ENCODE assay signal across 24 cellular contexts in the genomic region with DNA sequence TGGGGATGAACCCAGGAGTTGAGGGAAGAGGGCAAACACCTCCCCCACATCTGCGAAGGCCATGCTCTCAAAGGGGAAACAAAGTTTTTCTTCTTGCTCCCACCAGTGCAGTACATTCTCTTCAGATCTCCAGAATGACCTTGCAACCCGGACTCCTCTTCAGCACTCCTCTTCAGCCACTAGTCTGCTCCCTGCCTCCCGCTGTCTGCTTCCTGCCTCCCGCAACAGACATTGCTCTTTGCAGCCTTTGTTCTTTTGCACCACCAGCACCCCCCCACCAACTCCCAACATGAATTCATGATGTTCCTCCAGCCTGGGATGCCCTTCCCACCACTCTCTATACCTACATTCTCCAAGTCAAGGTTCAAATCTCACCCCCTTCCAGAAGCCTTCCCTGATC. TPM values are rescaled to one million over a fixed set of nuclear protein-coding genes. Genes with fewer than 3 reads are reported as not detected.
A peak's percentile ranks its signal among the peaks of the same experiment; 100 is the strongest.
DNase-seq lines count a peak whose midpoint lies in the region; ATAC-seq, FAIRE-seq and TF ChIP-seq lines count a peak whose summit lies in the region.
"Had no signal": no experiment of that assay in that cellular context is flagged by ENCODE, and none has a peak within 500 bp of the region (broad histone marks: within the 10 kb centered on the region; RNA-seq: fewer than 3 reads in every experiment).

No MANE protein-coding gene starts in this region.

- no peak overlapping the region for H3K56ac ChIP-seq in H9 (ENCODE audit: insufficient read length, low read depth, low read length)

- H3K14ac ChIP-seq in H9 (ENCODE audit: insufficient read depth, low read length): no peak overlapping the region
- H3K14ac ChIP-seq in neuronal stem cell (ENCODE audit: low read length): no peak overlapping the region

- H3K27ac Mint-ChIP-seq in CD8-positive, alpha-beta T cell: peak overlapping the region; percentile 41
- no peak overlapping the region for H3K27ac Mint-ChIP-seq in H9
- H3K27ac Mint-ChIP-seq: B cell, CD14-positive monocyte, IgD-negative memory B cell had no signal

- POLR2A ChIA-PET in CD8-positive, alpha-beta T cell (lab: Charles Lee): no interaction called here
- POLR2A ChIA-PET in K562 (lab: Yijun Ruan, JAX): no interaction called here

- H4K5ac ChIP-seq in H9 (ENCODE audit: insufficient read length, low read depth, low read length): no peak overlapping the region

- BruUV-seq in K562 (replicated peaks; lab: Mats Ljungman, UMichigan): no TSS peak

- no peaks in the 10 kb centered on the region for H3K9me3 Mint-ChIP-seq in CD8-positive, alpha-beta T cell
- H3K9me3 Mint-ChIP-seq in H9: peaks cover 0 to 75% of the 10 kb centered on the region in 2 experiments; a peak in 2 of 5 replicates
- H3K9me3 Mint-ChIP-seq: IgD-negative memory B cell had no signal

- H3K27me3 Mint-ChIP-seq in CD8-positive, alpha-beta T cell (ENCODE audit: low read depth): no peaks in the 10 kb centered on the region
- H3K27me3 Mint-ChIP-seq in H9 (ENCODE audit: low read depth): peaks cover 79% of the 10 kb centered on the region

- H3T11ph ChIP-seq in H9 (ENCODE audit: low read length): no peak overlapping the region

- no peaks in the 10 kb centered on the region for H3K9me1 ChIP-seq in K562 (ENCODE audit: control insufficient read depth, insufficient read depth, low read length)

- no peaks in the 10 kb centered on the region for H3K79me1 ChIP-seq in H9 (ENCODE audit: insufficient read depth, low read depth, low read length, poor library complexity, severe bottlenecking)
- H3K79me1 ChIP-seq in neuronal stem cell (ENCODE audit: low read depth, low read length): no peaks in the 10 kb centered on the region

- CTCF ChIA-PET in CD8-positive, alpha-beta T cell (lab: Charles Lee): interaction anchor here (4.4 kb wide), 1 partner anchor 90 kb away, joined by 18 read pairs; no protein-coding TSS in a partner anchor
- CTCF ChIA-PET in K562 (lab: Yijun Ruan, JAX; ENCODE audit: low intra/inter-chr PET ratio): no interaction called here

- no peaks in the 10 kb centered on the region for H3K9me3 ChIP-seq in CD8-positive, alpha-beta T cell (ENCODE audit: low read length)
- H3K9me3 ChIP-seq in H9 (ENCODE audit: control insufficient read depth, low read depth, low read length) (peaks cover 6% of the 10 kb centered on the region), K562 (replicated peaks; ENCODE audit: control insufficient read depth, insufficient read depth, low read depth, low read length) (no peaks in the 10 kb centered on the region), neuronal stem cell (replicated peaks in 1 of 2; ENCODE audit: control insufficient read depth in 2 of 2, insufficient read depth in 1 of 2, low read depth in 1 of 2, low read length in 2 of 2) (no peaks in the 10 kb centered on the region)

- TF ChIP-seq CTCF in CD8-positive, alpha-beta T cell (IDR thresholded peaks at IDR 0.05): no peak
- no peak for TF ChIP-seq CTCF in H9 (conservative IDR thresholded peaks at IDR 0.05)
- TF ChIP-seq CTCF in K562 (IDR thresholded peaks at IDR 0.05 in 2 of 3, conservative IDR thresholded peaks at IDR 0.05 in 1 of 3; ENCODE audit: insufficient read depth in 2 of 3, low read depth in 1 of 3, low read length in 3 of 3): no peak

- no peak overlapping the region for H3K4me3 ChIP-seq in CD8-positive, alpha-beta T cell (ENCODE audit: low read depth, low read length)
- H3K4me3 ChIP-seq in K562 (no peak overlapping the region), neuronal stem cell (ENCODE audit: low read length in 2 of 2) (no peak overlapping the region)
- H3K4me3 ChIP-seq: GM12878, SK-N-MC had no signal

- ATAC-seq in CD8-positive, alpha-beta T cell: no peak
- ATAC-seq in K562 (peak; percentile 56; the same call in 2 of the 3 replicates), GM18520 (IDR thresholded peaks at IDR 0.05; ENCODE audit: unreplicated experiment) (no peak), Right ventricle myocardium superior (ENCODE audit: poor library complexity) (no peak)
- ATAC-seq: GM12878 had no signal

- H2BK12ac ChIP-seq in H9 (ENCODE audit: insufficient read length, low read depth, low read length): no peak overlapping the region
- no peak overlapping the region for H2BK12ac ChIP-seq in neuronal stem cell (ENCODE audit: low read length)

- no peaks in the 10 kb centered on the region for H3K27me3 ChIP-seq in CD8-positive, alpha-beta T cell (ENCODE audit: insufficient read depth, low read length)
- H3K27me3 ChIP-seq in H9 (ENCODE audit: insufficient read depth, low read length): peaks cover 44% of the 10 kb centered on the region
- H3K27me3 ChIP-seq in K562 (ENCODE audit: control insufficient read depth in 2 of 2, insufficient read depth in 2 of 2, low read length in 2 of 2): no peaks in the 10 kb centered on the region
- peaks cover 0 to 68% (median 25%) of the 10 kb centered on the region in 3 experiments for H3K27me3 ChIP-seq in neuronal stem cell (ENCODE audit: control insufficient read depth in 3 of 3, insufficient read depth in 3 of 3, low read depth in 1 of 3, low read length in 3 of 3)

- intact Hi-C loops in CD8-positive, alpha-beta T cell (cut with DNase I, micrococcal nuclease): no loop called here
- intact Hi-C loops in K562 (cut with micrococcal nuclease): no loop called here
- intact Hi-C loops in Right ventricle myocardium superior (cut with DNase I): no loop called here

- no peaks in the 10 kb centered on the region for H4K20me1 ChIP-seq in H9 (ENCODE audit: control insufficient read depth, insufficient read depth, insufficient read length)
- H4K20me1 ChIP-seq in K562 (replicated peaks; ENCODE audit: control insufficient read depth, insufficient read depth, low read length): no peaks in the 10 kb centered on the region

- FAIRE-seq in K562 (lab: Jason Lieb, UNC): no peak
- FAIRE-seq: A204.1, GM12878, RCC 7860 had no signal

- H4K91ac ChIP-seq in H9 (ENCODE audit: insufficient read length, low read depth, low read length) (no peak overlapping the region), neuronal stem cell (ENCODE audit: low read depth, low read length, poor library complexity) (no peak overlapping the region)

- H4K8ac ChIP-seq in H9 (replicated peaks; ENCODE audit: insufficient read length, low read depth, low read length) (no peak overlapping the region), neuronal stem cell (ENCODE audit: low read depth, low read length) (no peak overlapping the region)

- H2BK120ac ChIP-seq in H9 (ENCODE audit: low read depth, low read length, poor library complexity, severe bottlenecking) (no peak overlapping the region), neuronal stem cell (ENCODE audit: low read depth, low read length) (no peak overlapping the region)

- H3K36me3 ChIP-seq in CD8-positive, alpha-beta T cell (ENCODE audit: insufficient read depth, low read length): no peaks in the 10 kb centered on the region
- H3K36me3 ChIP-seq in K562 (ENCODE audit: control insufficient read depth, insufficient read depth, low read length) (no peaks in the 10 kb centered on the region), neuronal stem cell (replicated peaks in 1 of 2; ENCODE audit: control insufficient read depth in 2 of 2, insufficient read depth in 2 of 2, low read length in 2 of 2) (no peaks in the 10 kb centered on the region)

- WGBS in H9 (ENCODE audit: extremely low coverage, insufficient read length, low lambda C conversion rate): no CpG with 5 or more reads among the region's 4 CpGs
- 6% methylated on average over 2 of the region's 4 CpGs for WGBS in K562 (ENCODE audit: insufficient coverage, low coverage, missing lambda C conversion rate)
- no CpG with 5 or more reads among the region's 4 CpGs for WGBS in neuronal stem cell (ENCODE audit: extremely low coverage in 2 of 2, insufficient read length in 2 of 2, insufficient replicate concordance in 1 of 2), 2 donors

- H3K4me1 ChIP-seq in CD8-positive, alpha-beta T cell (ENCODE audit: insufficient read depth, low read length): no peaks in the 10 kb centered on the region
- H3K4me1 ChIP-seq in H9 (ENCODE audit: insufficient read depth, low read length): peaks cover 2% of the 10 kb centered on the region; the same call in 1 of the 2 replicates
- H3K4me1 ChIP-seq in K562 (replicated peaks in 1 of 2; ENCODE audit: control insufficient read depth in 2 of 2, insufficient read depth in 2 of 2, low read length in 2 of 2): peaks cover 2 to 6% of the 10 kb centered on the region in 2 experiments; a peak in 4 of 5 replicates
- peaks cover 4 to 7% of the 10 kb centered on the region in 2 donors for H3K4me1 ChIP-seq in neuronal stem cell (ENCODE audit: control insufficient read depth in 2 of 2, insufficient read depth in 1 of 2, low read depth in 1 of 2, low read length in 2 of 2)

- H2BK15ac ChIP-seq in H9 (ENCODE audit: low read depth, low read length) (no peak overlapping the region), neuronal stem cell (ENCODE audit: low read length) (no peak overlapping the region)

- H3K9ac ChIP-seq in H9 (ENCODE audit: extremely low read depth, insufficient read length, low read length) (no peak overlapping the region), K562 (ENCODE audit: insufficient read depth in 1 of 2, low read depth in 2 of 2, low read length in 2 of 2) (no peak overlapping the region), neuronal stem cell (ENCODE audit: low read depth, low read length, poor library complexity) (no peak overlapping the region)

- H3K4ac ChIP-seq in H9 (ENCODE audit: low read depth, low read length) (no peak overlapping the region), neuronal stem cell (ENCODE audit: low read length) (no peak overlapping the region)

- no peak for TF ChIP-seq POLR2A in K562 (conservative IDR thresholded peaks at IDR 0.05)

- H3K23me2 ChIP-seq in H9 (ENCODE audit: insufficient read length, low read depth, low read length, poor library complexity, severe bottlenecking): no peaks in the 10 kb centered on the region

- H3K79me2 ChIP-seq in H9 (ENCODE audit: insufficient read depth, low read length) (no peaks in the 10 kb centered on the region), K562 (ENCODE audit: control insufficient read depth, insufficient read depth, low read length) (no peaks in the 10 kb centered on the region)

- H3K4me3 Mint-ChIP-seq in CD8-positive, alpha-beta T cell: no peak overlapping the region
- H3K4me3 Mint-ChIP-seq in H9: peak overlapping the region in 1 of 2 experiments; percentile 12; a peak in 3 of 5 replicates
- H3K4me3 Mint-ChIP-seq: B cell had no signal

- H3K23ac ChIP-seq in H9 (ENCODE audit: insufficient read length, low read depth, low read length): no peak overlapping the region
- no peak overlapping the region for H3K23ac ChIP-seq in neuronal stem cell (ENCODE audit: low read depth, low read length, poor library complexity)

- no peak overlapping the region for H3K27ac ChIP-seq in CD8-positive, alpha-beta T cell (ENCODE audit: low read depth, low read length)
- no peak overlapping the region for H3K27ac ChIP-seq in H9 (ENCODE audit: insufficient read length, low read depth, low read length)
- H3K27ac ChIP-seq in K562 (ENCODE audit: extremely low read depth, low read depth, low read length): no peak overlapping the region
- H3K27ac ChIP-seq in neuronal stem cell (replicated peaks; ENCODE audit: low read length): no peak overlapping the region
- H3K27ac ChIP-seq: SK-N-MC had no signal

- no peak overlapping the region for H2BK5ac ChIP-seq in H9 (ENCODE audit: insufficient read length, low read length)
- H2BK5ac ChIP-seq in neuronal stem cell (ENCODE audit: low read length): no peak overlapping the region

- no peaks in the 10 kb centered on the region for H3K36me3 Mint-ChIP-seq in CD8-positive, alpha-beta T cell
- H3K36me3 Mint-ChIP-seq in H9 (ENCODE audit: insufficient read depth in 1 of 3, low read depth in 3 of 3): peaks cover 1 to 4% (median 3%) of the 10 kb centered on the region in 3 experiments; a peak in 4 of 7 replicates
- H3K36me3 Mint-ChIP-seq: CD14-positive monocyte, IgD-negative memory B cell had no signal

- peaks cover 12% of the 10 kb centered on the region for H3K4me1 Mint-ChIP-seq in CD8-positive, alpha-beta T cell (ENCODE audit: low read depth)
- peaks cover 13 to 39% of the 10 kb centered on the region in 2 experiments for H3K4me1 Mint-ChIP-seq in H9

- no peak overlapping the region for H2AFZ ChIP-seq in H9 (ENCODE audit: low read length)
- peak overlapping the region; percentile 31; the same call in 1 of the 2 replicates for H2AFZ ChIP-seq in K562 (ENCODE audit: low read depth, low read length)
- H2AFZ ChIP-seq in neuronal stem cell (ENCODE audit: low read length): peak overlapping the region; percentile 29

- TF ChIP-seq RAD21 in K562 (CRISPR knock-in tag; conservative IDR thresholded peaks at IDR 0.05 in 1 of 2, IDR thresholded peaks at IDR 0.05 in 1 of 2): no peak

- DNase-seq in CD8-positive, alpha-beta T cell: no peak
- DNase-seq in H9 (peak; percentile 29), K562 (ENCODE audit: extremely low read depth in 1 of 4, low spot score in 3 of 4) (no peak), neuronal stem cell (ENCODE audit: low spot score) (no peak), Right ventricle myocardium superior (no peak)
- DNase-seq in stimulated activated CD4-positive, alpha-beta T cell treated with anti-CD3 and anti-CD28 coated beads, Interleukin-4, amount 100 ng/mL, for 1 hour: no peak
- DNase-seq: DMS79, GOT3, Karpas-422, MV-4-11, NCI-H1105 treated with DMSO at 0.1 percent for 48 hours, NCI-H2081, NCI-H446, NCI-H526, OCI-M1, SW 1271 had no signal

- no peak overlapping the region for H2BK20ac ChIP-seq in H9 (ENCODE audit: low read depth, low read length, poor library complexity, severe bottlenecking)

- TF ChIP-seq EP300 in K562 (IDR thresholded peaks at IDR 0.05; ENCODE audit: low read length): no peak

- no peak overlapping the region for H3K18ac ChIP-seq in H9 (ENCODE audit: insufficient read length, low read depth, low read length)
- no peak overlapping the region for H3K18ac ChIP-seq in neuronal stem cell (ENCODE audit: low read length)

- H3K4me2 ChIP-seq in H9 (ENCODE audit: insufficient read depth, insufficient read length, low read length) (no peak overlapping the region), K562 (ENCODE audit: insufficient read depth, low read length) (no peak overlapping the region), neuronal stem cell (ENCODE audit: insufficient read depth, low read length, poor library complexity, severe bottlenecking) (no peak overlapping the region)

- in situ Hi-C loops in K562 (cut with MboI): no loop called here

- H2AK5ac ChIP-seq in H9 (ENCODE audit: insufficient read length, low read length): no peak overlapping the region
- H2AK5ac ChIP-seq in neuronal stem cell (ENCODE audit: low read depth, low read length): no peak overlapping the region

RNA-seq across cellular contexts. Expression of a gene that starts 32.1 kb away (rescaled TPM):
- 10 to 100 TPM; 10.1 to 10.3 TPM for total RNA-seq in CD8-positive, alpha-beta T cell
- total RNA-seq in H9 (2021) (37.0 and 39.0 TPM in 2 replicates), K562 (2014; rRNA removed) (66.2 and 70.0 TPM in 2 replicates), K562 (2014; rRNA removed; fragmentation: Illumina TruSeq; extraction: Trizol) (82.0 and 87.9 TPM in 2 replicates), K562 (2015; rRNA removed; fragmentation: Illumina TruSeq; extraction: Trizol) (88.7 and 91.0 TPM in 2 replicates), K562 (2021) (54.6 and 56.2 TPM in 2 replicates), Right ventricle myocardium superior (6.9 TPM)
- 24.6 and 45.1 TPM in 2 replicates for total RNA-seq in K562 (2011; cell fraction: chromatin; rRNA removed; ENCODE audit: low replicate concordance)
- 13.9 and 16.3 TPM in 2 replicates for total RNA-seq in K562 (2011; cell fraction: nucleolus; rRNA removed)
- total RNA-seq in K562 (2011; cell fraction: nucleoplasm; rRNA removed): 23.8 and 26.2 TPM in 2 replicates
- polyA plus RNA-seq in K562 (2011; rRNA removed) (22.8 and 36.9 TPM in 2 replicates), K562 (2014; fragmentation: Illumina TruSeq; extraction: Trizol) (70.3 and 87.4 TPM in 2 replicates), K562 (2014; fragmentation: Nextera tagmentation; extraction: Ambion mirVana) (10 to 100 TPM; 30.5 to 59.9 TPM), K562 (2014; rRNA removed) (59.9 and 64.1 TPM in 2 replicates)
- polyA plus RNA-seq in K562 (2011; cell fraction: cytosol; rRNA removed): 10.0 and 10.8 TPM in 2 replicates
- 17.4 and 18.0 TPM in 2 replicates for polyA plus RNA-seq in K562 (2011; cell fraction: nucleus; rRNA removed)
- polyA plus RNA-seq in K562 (2012): 29.8 and 47.2 TPM in 2 replicates
- polyA minus RNA-seq in K562 (2011; rRNA and poly(A)+ RNA removed): 42.6 and 49.3 TPM in 2 replicates
- polyA minus RNA-seq in K562 (2011; cell fraction: cytosol; rRNA and poly(A)+ RNA removed): 13.0 and 27.0 TPM in 2 replicates
- polyA minus RNA-seq in K562 (2011; cell fraction: nucleus; rRNA and poly(A)+ RNA removed): 6.7 and 12.8 TPM in 2 replicates
- polyA plus RNA-seq in neuronal stem cell (2013, experiment 1 of 2): 6.5 TPM
- 6.3 TPM for polyA plus RNA-seq in neuronal stem cell (2013, experiment 2 of 2)

RNA-seq across cellular contexts. Expression of a gene that starts 44.4 kb away (rescaled TPM):
- total RNA-seq in CD8-positive, alpha-beta T cell: 1 to 10 TPM; 2.1 to 2.4 TPM
- total RNA-seq in H9 (2021): 6.1 TPM in 2 replicates
- 14.0 and 23.7 TPM in 2 replicates for total RNA-seq in K562 (2011; cell fraction: chromatin; rRNA removed; ENCODE audit: low replicate concordance)
- total RNA-seq in K562 (2011; cell fraction: nucleolus; rRNA removed): 8.3 TPM in 2 replicates
- total RNA-seq in K562 (2011; cell fraction: nucleoplasm; rRNA removed): 9.8 and 10.6 TPM in 2 replicates
- total RNA-seq in K562 (2014; rRNA removed): 3.3 and 4.5 TPM in 2 replicates
- total RNA-seq in K562 (2014; rRNA removed; fragmentation: Illumina TruSeq; extraction: Trizol): 1.4 and 2.1 TPM in 2 replicates
- total RNA-seq in K562 (2015; rRNA removed; fragmentation: Illumina TruSeq; extraction: Trizol): 2.1 and 3.3 TPM in 2 replicates
- total RNA-seq in K562 (2021): 26.2 and 29.6 TPM in 2 replicates
- polyA plus RNA-seq in K562 (2011; rRNA removed): 1.0 and 1.7 TPM in 2 replicates
- 1.1 and 1.2 TPM in 2 replicates for polyA plus RNA-seq in K562 (2011; cell fraction: cytosol; rRNA removed)
- 4.0 and 5.7 TPM in 2 replicates for polyA plus RNA-seq in K562 (2011; cell fraction: nucleus; rRNA removed)
- polyA plus RNA-seq in K562 (2012): 9.5 and 11.9 TPM in 2 replicates
- polyA plus RNA-seq in K562 (2014; fragmentation: Illumina TruSeq; extraction: Trizol): 16.2 and 18.2 TPM in 2 replicates
- polyA plus RNA-seq in K562 (2014; fragmentation: Nextera tagmentation; extraction: Ambion mirVana): under 1 TPM; 0.48 to 0.55 TPM
- 4.3 and 5.0 TPM in 2 replicates for polyA plus RNA-seq in K562 (2014; rRNA removed)
- polyA minus RNA-seq in K562 (2011; rRNA and poly(A)+ RNA removed): 1.8 and 2.1 TPM in 2 replicates
- 7.8 and 13.0 TPM in 2 replicates for polyA minus RNA-seq in K562 (2011; cell fraction: cytosol; rRNA and poly(A)+ RNA removed)
- 3.2 and 3.4 TPM in 2 replicates for polyA minus RNA-seq in K562 (2011; cell fraction: nucleus; rRNA and poly(A)+ RNA removed)
- polyA plus RNA-seq in neuronal stem cell (2013, experiment 1 of 2): 18.2 TPM
- 17.8 TPM for polyA plus RNA-seq in neuronal stem cell (2013, experiment 2 of 2)
- total RNA-seq in Right ventricle myocardium superior: 10.1 TPM
